Comparison of ENCODE assay signal across 15 cellular contexts in genomic region chr11:10320164-10320563, GRCh38.
"Had no signal": no experiment of that assay in that cellular context is flagged by ENCODE, and none has a peak within 500 bp of the region (broad histone marks: within the 10 kb centered on the region; RNA-seq: fewer than 3 reads in every experiment).

No MANE protein-coding gene starts in this region.

- DNase-seq: effector memory CD4-positive, alpha-beta T cell; kidney; left cardiac atrium; left ventricle myocardium inferior; lower lobe of right lung; nucleus accumbens; ovary; stimulated activated CD4-positive, alpha-beta T cell treated with anti-CD3 and anti-CD28 coated beads, Interleukin-2, amount 100 ng/mL, for 48 hours; substantia nigra; transverse colon had no signal

- H2AFZ ChIP-seq: hepatocyte, neural progenitor cell had no signal

- H3K27me3 ChIP-seq: hepatocyte, neural progenitor cell, ovary, right atrium auricular region, transverse colon had no signal

- H3K9ac ChIP-seq: neural progenitor cell had no signal

- H3K27ac ChIP-seq: hepatocyte, left ventricle myocardium inferior, lower lobe of right lung, neural progenitor cell, ovary had no signal

- H3K36me3 ChIP-seq: left ventricle myocardium inferior, lower lobe of right lung, neural progenitor cell, ovary, right atrium auricular region, thoracic aorta, transverse colon had no signal

- H3K4me3 ChIP-seq: hepatocyte, left ventricle myocardium inferior, lower lobe of right lung, neural progenitor cell, ovary, right atrium auricular region, smooth muscle cell, thoracic aorta, transverse colon had no signal

- H3K9me3 ChIP-seq: left ventricle myocardium inferior, lower lobe of right lung, ovary, right atrium auricular region, thoracic aorta, transverse colon had no signal

- H3K4me2 ChIP-seq: hepatocyte, neural progenitor cell, smooth muscle cell had no signal

- H3K79me2 ChIP-seq: hepatocyte had no signal
